Comparison of ENCODE assay signal across 8 cellular contexts in the genomic region with DNA sequence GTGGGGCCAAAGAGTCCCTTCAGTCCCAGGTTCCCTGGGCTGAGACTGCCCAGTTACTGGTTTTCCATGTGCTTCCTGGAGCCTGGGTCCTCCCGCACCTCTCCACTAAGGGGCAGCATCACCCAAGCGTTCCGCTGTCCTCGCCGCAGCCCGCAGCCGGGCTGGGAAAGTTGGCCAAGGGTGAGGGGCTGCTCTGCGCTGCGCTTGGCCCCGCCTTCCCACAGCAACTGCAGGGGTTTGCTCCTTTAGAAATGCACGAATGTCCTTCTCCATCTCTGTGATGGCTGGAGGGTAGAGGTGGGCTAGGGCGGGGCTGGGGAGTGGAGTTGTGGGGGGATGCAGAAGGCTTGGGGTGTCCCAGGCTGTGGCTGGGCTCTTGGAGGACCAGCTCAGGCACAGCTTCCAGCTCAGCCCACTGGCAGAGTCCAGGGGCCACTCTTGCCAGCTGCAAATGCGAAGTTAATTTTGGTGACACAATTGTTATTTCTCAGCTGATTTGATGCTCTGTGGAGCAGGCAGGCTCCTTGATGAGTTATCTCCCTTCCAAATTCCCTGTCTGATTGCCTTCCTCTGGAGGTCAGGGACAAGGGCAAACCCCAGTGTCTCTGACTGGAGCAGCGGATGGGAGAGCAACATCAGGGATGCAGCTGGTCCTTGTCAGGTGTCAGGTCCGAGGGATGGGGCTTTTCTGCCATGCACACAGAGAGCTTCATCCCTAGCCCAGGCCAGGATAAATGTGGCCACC.
A peak's percentile ranks its signal among the peaks of the same experiment; 100 is the strongest.
DNase-seq lines count a peak whose midpoint lies in the region; ATAC-seq and TF ChIP-seq lines count a peak whose summit lies in the region.

No MANE protein-coding gene starts in this region.

- TF ChIP-seq CTCF in DND-41 (IDR thresholded peaks at IDR 0.05; ENCODE audit: borderline replicate concordance, extremely low read depth, low read length, poor library complexity, severe bottlenecking) = peak; percentile 91
- peak; percentile 90 for TF ChIP-seq CTCF in fibroblast of villous mesenchyme (IDR thresholded peaks at IDR 0.05; ENCODE audit: insufficient read depth, low read depth, low read length)
- peak in 1 of 3 donors; percentile 67 for TF ChIP-seq CTCF in omental fat pad (IDR thresholded peaks at IDR 0.05)

- H3K9ac ChIP-seq in DND-41 (ENCODE audit: low read depth, low read length) = 0 out of 2 replicates have a peak overlapping the region, but pooled peaks have one; percentile 1

- peaks cover 79% of the 10 kb centered on the region for H3K36me3 ChIP-seq in DND-41 (ENCODE audit: insufficient read depth, low read length)

- no peak overlapping the region for H2AFZ ChIP-seq in DND-41 (ENCODE audit: low read depth, low read length)

- peak; percentile 88 for ATAC-seq in DND-41 (ENCODE audit: insufficient read depth, low read depth)
- ATAC-seq in omental fat pad (ENCODE audit: low FRiP score) = peak; percentile 51
- no peak for ATAC-seq in HG03342 (IDR thresholded peaks at IDR 0.05; ENCODE audit: unreplicated experiment)

- no peaks in the 10 kb centered on the region; the same call in 1 of the 2 replicates for H4K20me1 ChIP-seq in DND-41 (ENCODE audit: insufficient read depth, low read length)

- H3K79me2 ChIP-seq in DND-41 (ENCODE audit: insufficient read depth, low read length) = no peaks in the 10 kb centered on the region

- no peak overlapping the region for H3K4me2 ChIP-seq in DND-41 (ENCODE audit: insufficient read depth, low read length)

- no peak overlapping the region for H3K4me3 ChIP-seq in DND-41 (ENCODE audit: low read depth in 1 of 2, low read length in 2 of 2)
- H3K4me3 ChIP-seq in fibroblast of villous mesenchyme (ENCODE audit: low read depth, low read length) = no peak overlapping the region

- H3K27me3 ChIP-seq in DND-41 (ENCODE audit: insufficient read depth, low read length, poor library complexity) = no peaks in the 10 kb centered on the region

- peak overlapping the region; percentile 65 for H3K27ac ChIP-seq in DND-41 (ENCODE audit: low read length)

- H3K4me1 ChIP-seq in DND-41 (ENCODE audit: insufficient read depth, low read length) = peaks cover 4% of the 10 kb centered on the region; the same call in 1 of the 2 replicates

- no peaks in the 10 kb centered on the region for H3K9me3 ChIP-seq in DND-41 (ENCODE audit: insufficient read depth, low read length, severe bottlenecking)

- DNase-seq in DND-41 (peak; percentile 74), HuH-7.5 (ENCODE audit: low spot score) (peak; percentile 95), RKO (ENCODE audit: low spot score) (peak; percentile 63), activated gamma-delta T cell (lab: John Stamatoyannopoulos, UW) (peak; percentile 31), fibroblast of villous mesenchyme (ENCODE audit: low read depth) (peak; percentile 58), omental fat pad (ENCODE audit: low spot score) (no peak), putamen (ENCODE audit: low spot score) (no peak)

Comparison
In these comparisons a context has a peak if more than half of its experiments do, and no peak if none do; other contexts are left out.
1. DNase-seq: peak in DND-41 (single experiment), HuH-7.5 (single experiment), RKO (single experiment), activated gamma-delta T cell (single experiment) and fibroblast of villous mesenchyme (single experiment); none in omental fat pad (single experiment) and putamen (single experiment).